Comparison of ENCODE assay signal across 30 cellular contexts in the genomic region with DNA sequence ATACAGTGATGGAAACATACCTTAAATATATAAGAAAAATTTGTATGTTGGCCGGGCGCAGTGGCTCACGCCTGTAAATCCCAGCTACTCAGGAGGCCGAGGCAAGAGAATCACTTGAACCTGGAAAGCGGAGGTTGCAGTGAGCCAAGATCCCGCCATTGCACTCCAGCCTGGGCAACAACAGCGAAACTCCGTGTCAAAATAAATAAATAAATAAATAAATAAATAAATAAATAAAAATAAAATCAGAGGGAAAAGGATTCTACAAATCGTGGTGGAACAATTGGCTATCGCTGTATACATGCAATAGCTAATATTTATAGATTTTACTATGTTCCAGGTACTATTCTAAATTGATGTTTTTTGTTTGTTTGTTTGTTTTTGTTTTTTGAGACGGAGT.
"Had no signal": no experiment of that assay in that cellular context is flagged by ENCODE, and none has a peak within 500 bp of the region (broad histone marks: within the 10 kb centered on the region; RNA-seq: fewer than 3 reads in every experiment).

No MANE protein-coding gene starts in this region.

- H3K36me3 ChIP-seq: ascending aorta, breast epithelium, SJCRH30 had no signal

- H3K9me3 ChIP-seq: ascending aorta, breast epithelium, SJCRH30, SK-N-SH had no signal

- ATAC-seq: activated CD8-positive, alpha-beta T cell treated with anti-CD3 and anti-CD28 coated beads for 36 hours; activated T-cell treated with anti-CD3 and anti-CD28 coated beads, Interleukin-2, amount 50 U/mL, for 72 hours; activated T-helper 17 cell treated with anti-CD3 and anti-CD28 coated beads, Interleukin-2, amount 50 U/mL, for 72 hours; T-cell; T-helper 17 cell had no signal

- H3K4me1 ChIP-seq: breast epithelium had no signal

- DNase-seq: activated CD4-positive, alpha-beta T cell treated with anti-CD3 and anti-CD28 coated beads, Interleukin-2, amount 10 ng/mL, durations not matched to agents 24 days and 14 days; activated CD4-positive, alpha-beta T cell treated with anti-CD3 and anti-CD28 coated beads, Interleukin-2, amount 50 U/mL, for 4 hours; activated CD8-positive, alpha-beta T cell treated with anti-CD3 and anti-CD28 coated beads for 36 hours; activated effector memory CD4-positive, alpha-beta T cell treated with anti-CD3 and anti-CD28 coated beads, Interleukin-2, amount 50 U/mL, for 16 hours; activated naive CD4-positive, alpha-beta T cell; activated naive CD8-positive, alpha-beta T cell treated with anti-CD3 and anti-CD28 coated beads, Interleukin-2, amount 10 ng/mL, durations not matched to agents 7 days and 5 days; activated T-cell treated with anti-CD3 and anti-CD28 coated beads, Interleukin-2, amount 50 U/mL, for 1 hour; activated T-cell treated with anti-CD3 and anti-CD28 coated beads, Interleukin-2, amount 50 U/mL, for 72 hours; amygdala; KG1; MM.1S; MV-4-11; NCI-H1092; NCI-H1436 treated with DMSO at 0.1 percent for 48 hours; NCI-H1694 treated with DMSO at 0.1 percent for 48 hours; NCI-H2029; NCI-H345; NCI-H524 treated with DMSO at 0.1 percent for 48 hours; NCI-H748 treated with DMSO at 0.1 percent for 48 hours; NK-92 treated with Interleukin-12 subunit alpha and Interleukin-12 subunit beta, amount 100 ng/mL, for 24 hours; OCI-M1; SHP77; SJCRH30; SK-N-SH; T-cell; T-helper 17 cell; T-helper 9 cell had no signal

- H3K4me2 ChIP-seq: SK-N-SH had no signal

- H3K27me3 ChIP-seq: ascending aorta, breast epithelium, SJCRH30 had no signal

- H3K27ac ChIP-seq: ascending aorta, breast epithelium, SJCRH30 had no signal

- H3K9ac ChIP-seq: SK-N-SH had no signal

- H3K4me3 ChIP-seq: ascending aorta, breast epithelium, SJCRH30 had no signal
